18 cellular contexts compared by ENCODE assay signal in genomic region chr19:12676928-12677327, GRCh38. TPM values are rescaled to one million over a fixed set of nuclear protein-coding genes. Genes with fewer than 3 reads are reported as not detected.
A peak's percentile ranks its signal among the peaks of the same experiment; 100 is the strongest.
DNase-seq lines count a peak whose midpoint lies in the region; ATAC-seq, FAIRE-seq and TF ChIP-seq lines count a peak whose summit lies in the region.
"Had no signal": no experiment of that assay in that cellular context is flagged by ENCODE, and none has a peak within 500 bp of the region (broad histone marks: within the 10 kb centered on the region; RNA-seq: fewer than 3 reads in every experiment).

No MANE protein-coding gene starts in this region.

- peaks cover 4% of the 10 kb centered on the region; the same call in 1 of the 2 replicates for H3K4me1 ChIP-seq in GM12878 (ENCODE audit: control insufficient read depth, insufficient read depth, low read length)

- CTCF ChIA-PET in GM12878 (lab: Yijun Ruan, JAX) = interaction anchor here (0.6 to 2.8 kb wide), 16 partner anchors 9 to 171 kb away, joined by 3 to 13 read pairs (median 5); partner anchors contain the start of genes MAN2B1, TNPO2, TRIR and WDR83

- no peaks in the 10 kb centered on the region for H3K9me3 Mint-ChIP-seq in stimulated activated naive CD8-positive, alpha-beta T cell treated with anti-CD3 and anti-CD28 coated beads, Interleukin-15, Interleukin-2, amounts not matched to agents 100 ng/mL and 50 ng/mL, for 24 hours
- H3K9me3 Mint-ChIP-seq in stimulated activated naive CD8-positive, alpha-beta T cell treated with anti-CD3 and anti-CD28 coated beads, Interleukin-15, amount 100 ng/mL, for 72 hours = no peaks in the 10 kb centered on the region
- no peaks in the 10 kb centered on the region for H3K9me3 Mint-ChIP-seq in neural crest cell
- H3K9me3 Mint-ChIP-seq: activated naive CD8-positive, alpha-beta T cell treated with anti-CD3 and anti-CD28 coated beads, Interleukin-2, amount 10 ng/mL, durations not matched to agents 7 days and 5 days had no signal

- no peak for TF ChIP-seq RAD21 in GM12878 (IDR thresholded peaks at IDR 0.05; ENCODE audit: insufficient read depth, low read depth, low read length)

- POLR2A ChIA-PET in GM12878 (lab: Charles Lee) = interaction anchor here (0.6 kb wide), 1 partner anchor 141 kb away, joined by 5 read pairs; no protein-coding TSS in a partner anchor

- peaks cover 9% of the 10 kb centered on the region for H3K79me2 ChIP-seq in GM12878 (ENCODE audit: control insufficient read depth, insufficient read depth, low read length)

- H3K4me3 ChIP-seq in GM12878 = no peak overlapping the region
- H3K4me3 ChIP-seq: heart right ventricle, MG63, sigmoid colon had no signal

- no peak for ATAC-seq in stimulated activated naive CD8-positive, alpha-beta T cell treated with anti-CD3 and anti-CD28 coated beads, Interleukin-15, amount 100 ng/mL, for 72 hours
- ATAC-seq in GM12878 (no peak), GM18520 (IDR thresholded peaks at IDR 0.05; ENCODE audit: unreplicated experiment) (no peak)

- SMC1A ChIA-PET in GM12878 (lab: Charles Lee; ENCODE audit: uncharacterized antibody, unreplicated experiment) = interaction anchor here (0.9 to 1.5 kb wide), 2 partner anchors 12 to 16 kb away, joined by 3 read pairs; no protein-coding TSS in a partner anchor

- no peaks in the 10 kb centered on the region for H3K9me3 ChIP-seq in GM12878 (replicated peaks; ENCODE audit: control insufficient read depth, insufficient read depth, low read length)
- H3K9me3 ChIP-seq: heart right ventricle, MG63, sigmoid colon had no signal

- no peak for TF ChIP-seq CTCF in GM12878 (IDR thresholded peaks at IDR 0.05 in 2 of 3, conservative IDR thresholded peaks at IDR 0.05 in 1 of 3; ENCODE audit: control insufficient read depth in 2 of 3, extremely low read depth in 1 of 3, insufficient read depth in 1 of 3, low read depth in 3 of 3, low read length in 3 of 3)
- TF ChIP-seq CTCF in neural crest cell (conservative IDR thresholded peaks at IDR 0.05) = no peak

- no peak overlapping the region for H2AFZ ChIP-seq in GM12878 (ENCODE audit: control insufficient read depth, low read depth, low read length)

- no peaks in the 10 kb centered on the region for H3K27me3 Mint-ChIP-seq in stimulated activated naive CD8-positive, alpha-beta T cell treated with anti-CD3 and anti-CD28 coated beads, Interleukin-15, Interleukin-2, amounts not matched to agents 100 ng/mL and 50 ng/mL, for 24 hours
- no peaks in the 10 kb centered on the region for H3K27me3 Mint-ChIP-seq in stimulated activated naive CD8-positive, alpha-beta T cell treated with anti-CD3 and anti-CD28 coated beads, Interleukin-15, amount 100 ng/mL, for 72 hours
- peaks cover 9% of the 10 kb centered on the region for H3K27me3 Mint-ChIP-seq in neural crest cell (ENCODE audit: low read depth)
- H3K27me3 Mint-ChIP-seq: activated naive CD8-positive, alpha-beta T cell treated with anti-CD3 and anti-CD28 coated beads, Interleukin-2, amount 10 ng/mL, durations not matched to agents 7 days and 5 days had no signal

- H3K27me3 ChIP-seq in GM12878 (replicated peaks in 1 of 2; ENCODE audit: control insufficient read depth in 2 of 2, insufficient read depth in 2 of 2, low read length in 1 of 2) = no peaks in the 10 kb centered on the region
- H3K27me3 ChIP-seq: heart right ventricle, MG63, sigmoid colon had no signal

- H3K36me3 ChIP-seq in GM12878 (ENCODE audit: control insufficient read depth in 2 of 2, insufficient read depth in 2 of 2, low read length in 1 of 2) = peaks cover 31 to 35% of the 10 kb centered on the region in 2 experiments

- H3K4me2 ChIP-seq in GM12878 (ENCODE audit: control insufficient read depth, insufficient read depth) = no peak overlapping the region

- peak overlapping the region; percentile 48 for H3K27ac Mint-ChIP-seq in stimulated activated naive CD8-positive, alpha-beta T cell treated with anti-CD3 and anti-CD28 coated beads, Interleukin-15, Interleukin-2, amounts not matched to agents 100 ng/mL and 50 ng/mL, for 24 hours
- H3K27ac Mint-ChIP-seq in stimulated activated naive CD8-positive, alpha-beta T cell treated with anti-CD3 and anti-CD28 coated beads, Interleukin-15, amount 100 ng/mL, for 72 hours = no peak overlapping the region
- no peak overlapping the region for H3K27ac Mint-ChIP-seq in neural crest cell (ENCODE audit: unreplicated experiment)

- no peak for DNase-seq in stimulated activated naive CD8-positive, alpha-beta T cell treated with anti-CD3 and anti-CD28 coated beads, Interleukin-15, amount 100 ng/mL, for 72 hours
- DNase-seq in GM12878 (ENCODE audit: low read depth, low spot score) (no peak), neural crest cell (ENCODE audit: low read depth, low spot score) (no peak), epidermal melanocyte (ENCODE audit: insufficient read length, low spot score) (no peak), substantia nigra (lab: John Stamatoyannopoulos, UW) (no peak), NCI-H1436 (lab: John Stamatoyannopoulos, UW) (no peak)

- TF ChIP-seq POLR2A in GM12878 (IDR thresholded peaks at IDR 0.05; ENCODE audit: low read depth, low read length) = peak; percentile 49; the same call in 1 of the 2 replicates

- H3K4me3 Mint-ChIP-seq in stimulated activated naive CD8-positive, alpha-beta T cell treated with anti-CD3 and anti-CD28 coated beads, Interleukin-15, Interleukin-2, amounts not matched to agents 100 ng/mL and 50 ng/mL, for 24 hours = no peak overlapping the region
- H3K4me3 Mint-ChIP-seq in stimulated activated naive CD8-positive, alpha-beta T cell treated with anti-CD3 and anti-CD28 coated beads, Interleukin-15, amount 100 ng/mL, for 72 hours = no peak overlapping the region
- peak overlapping the region; percentile 79 for H3K4me3 Mint-ChIP-seq in neural crest cell
- H3K4me3 Mint-ChIP-seq: activated naive CD8-positive, alpha-beta T cell treated with anti-CD3 and anti-CD28 coated beads, Interleukin-2, amount 10 ng/mL, durations not matched to agents 7 days and 5 days had no signal

- in situ Hi-C loops in GM12878 (cut with MboI) = no loop called here

- H3K4me1 Mint-ChIP-seq in stimulated activated naive CD8-positive, alpha-beta T cell treated with anti-CD3 and anti-CD28 coated beads, Interleukin-15, Interleukin-2, amounts not matched to agents 100 ng/mL and 50 ng/mL, for 24 hours (ENCODE audit: low read depth) = peaks cover 36% of the 10 kb centered on the region
- peaks cover 54% of the 10 kb centered on the region for H3K4me1 Mint-ChIP-seq in stimulated activated naive CD8-positive, alpha-beta T cell treated with anti-CD3 and anti-CD28 coated beads, Interleukin-15, amount 100 ng/mL, for 72 hours
- H3K4me1 Mint-ChIP-seq in neural crest cell = peaks cover 19% of the 10 kb centered on the region

- RAD21 ChIA-PET in GM12878 (lab: Charles Lee; ENCODE audit: unreplicated experiment) = no interaction called here

- H3K9ac ChIP-seq in GM12878 (ENCODE audit: control insufficient read depth, insufficient read depth, low read length) = no peak overlapping the region

- no TSS peak for BruUV-seq in GM12878 (replicated peaks; lab: Mats Ljungman, UMichigan)

- no peak for TF ChIP-seq EP300 in GM12878 (IDR thresholded peaks at IDR 0.05; ENCODE audit: borderline replicate concordance in 1 of 2, control insufficient read depth in 1 of 2, low read depth in 2 of 2, low read length in 2 of 2)

- intact Hi-C loops in GM12878 (cut with micrococcal nuclease; ENCODE audit: unreplicated experiment) = loop anchor here (1.0 kb wide), 2 partner anchors 113 to 119 kb away; no protein-coding TSS in a partner anchor

- H4K20me1 ChIP-seq in GM12878 (ENCODE audit: control insufficient read depth, insufficient read depth) = no peaks in the 10 kb centered on the region; the same call in 1 of the 2 replicates

- 96% methylated on average over 11 of the region's 12 CpGs for WGBS in GM12878 (ENCODE audit: insufficient coverage, insufficient replicate concordance, low lambda C conversion rate, missing lambda C conversion rate)

- H3K27ac ChIP-seq in GM12878 (ENCODE audit: control insufficient read depth, insufficient read depth) (no peak overlapping the region), substantia nigra (ENCODE audit: low read depth, low read length, poor library complexity, severe bottlenecking) (no peak overlapping the region)
- H3K27ac ChIP-seq: C4-2B, heart right ventricle, sigmoid colon, WERI-Rb-1 had no signal

- FAIRE-seq in GM12878 (lab: Jason Lieb, UNC) = no peak

- peaks cover 43% of the 10 kb centered on the region for H3K36me3 Mint-ChIP-seq in stimulated activated naive CD8-positive, alpha-beta T cell treated with anti-CD3 and anti-CD28 coated beads, Interleukin-15, Interleukin-2, amounts not matched to agents 100 ng/mL and 50 ng/mL, for 24 hours (ENCODE audit: low read depth)
- H3K36me3 Mint-ChIP-seq in neural crest cell (ENCODE audit: low read depth) = peaks cover 19% of the 10 kb centered on the region

RNA-seq across cellular contexts. Expression of gene DHPS, which starts 4.8 kb away (rescaled TPM):
- 133 and 159 TPM in 2 replicates for total RNA-seq in GM12878 (2013; cell fraction: nucleolus; rRNA removed)
- total RNA-seq in GM12878 (2014; rRNA removed) (89.6 and 94.9 TPM in 2 replicates), GM12878 (2014; rRNA removed; fragmentation: Illumina TruSeq; extraction: Trizol) (56.6 and 58.8 TPM in 2 replicates), GM12878 (2021) (87.2 and 90.4 TPM in 2 replicates), neural crest cell (98.8 and 106 TPM in 2 replicates)
- polyA plus RNA-seq in GM12878 (2011; ENCODE audit: low read depth) = 61.2 TPM
- polyA plus RNA-seq in GM12878 (2011; rRNA removed) (74.4 and 104 TPM in 2 replicates), GM12878 (2014; fragmentation: Illumina TruSeq; extraction: Trizol) (57.8 and 64.6 TPM in 2 replicates), GM12878 (2014; fragmentation: Nextera tagmentation; extraction: Ambion mirVana) (10 to 100 TPM; 36.4 to 76.0 TPM), GM12878 (2014; rRNA removed) (95.2 and 102 TPM in 2 replicates), GM12878 (2016; fragmentation: Nextera tagmentation; extraction: Ambion mirVana) (10 to 100 TPM; 81.8 to 84.9 TPM)
- polyA plus RNA-seq in GM12878 (2011; cell fraction: cytosol; rRNA removed) = 116 and 136 TPM in 2 replicates
- polyA plus RNA-seq in GM12878 (2011; cell fraction: nucleus; rRNA removed) = 269 and 288 TPM in 2 replicates
- 105 TPM in 2 replicates for polyA plus RNA-seq in GM12878 (2012)
- 84.7 and 102 TPM in 2 replicates for polyA minus RNA-seq in GM12878 (2011; rRNA and poly(A)+ RNA removed)
- polyA minus RNA-seq in GM12878 (2011; cell fraction: cytosol; rRNA and poly(A)+ RNA removed) = 35.1 and 45.0 TPM in 2 replicates
- polyA minus RNA-seq in GM12878 (2011; cell fraction: nucleus; rRNA and poly(A)+ RNA removed) = 49.7 and 75.8 TPM in 2 replicates

RNA-seq across cellular contexts. Expression of gene WDR83, which starts 10.3 kb away (rescaled TPM):
- 7.7 and 7.8 TPM in 2 replicates for total RNA-seq in GM12878 (2013; cell fraction: nucleolus; rRNA removed)
- total RNA-seq in GM12878 (2014; rRNA removed) (12.2 and 14.0 TPM in 2 replicates), GM12878 (2014; rRNA removed; fragmentation: Illumina TruSeq; extraction: Trizol) (6.7 and 9.1 TPM in 2 replicates), GM12878 (2021) (16.0 TPM in 2 replicates), neural crest cell (19.0 and 19.9 TPM in 2 replicates)
- polyA plus RNA-seq in GM12878 (2011; ENCODE audit: low read depth) = 4.2 TPM
- polyA plus RNA-seq in GM12878 (2011; rRNA removed) (5.4 and 7.6 TPM in 2 replicates), GM12878 (2014; fragmentation: Illumina TruSeq; extraction: Trizol) (2.2 and 4.5 TPM in 2 replicates), GM12878 (2014; fragmentation: Nextera tagmentation; extraction: Ambion mirVana) (1 to 10 TPM in 1 of 2 experiments, under 1 TPM in 1; 0.58 to 2.3 TPM), GM12878 (2014; rRNA removed) (12.6 and 16.5 TPM in 2 replicates), GM12878 (2016; fragmentation: Nextera tagmentation; extraction: Ambion mirVana) (10 to 100 TPM; 15.0 to 17.7 TPM)
- 14.3 and 18.0 TPM in 2 replicates for polyA plus RNA-seq in GM12878 (2011; cell fraction: cytosol; rRNA removed)
- 13.0 and 16.6 TPM in 2 replicates for polyA plus RNA-seq in GM12878 (2011; cell fraction: nucleus; rRNA removed)
- 10.8 and 11.9 TPM in 2 replicates for polyA plus RNA-seq in GM12878 (2012)
- polyA minus RNA-seq in GM12878 (2011; rRNA and poly(A)+ RNA removed) = 6.4 and 14.4 TPM in 2 replicates
- 4.8 TPM in 2 replicates for polyA minus RNA-seq in GM12878 (2011; cell fraction: cytosol; rRNA and poly(A)+ RNA removed)
- polyA minus RNA-seq in GM12878 (2011; cell fraction: nucleus; rRNA and poly(A)+ RNA removed) = 7.0 and 9.9 TPM in 2 replicates

RNA-seq across cellular contexts. Expression of gene MAN2B1, which starts 10.4 kb away (rescaled TPM):
- 162 and 181 TPM in 2 replicates for total RNA-seq in GM12878 (2013; cell fraction: nucleolus; rRNA removed)
- total RNA-seq in GM12878 (2014; rRNA removed) (132 and 149 TPM in 2 replicates), GM12878 (2014; rRNA removed; fragmentation: Illumina TruSeq; extraction: Trizol) (58.4 and 63.5 TPM in 2 replicates), GM12878 (2021) (209 and 224 TPM in 2 replicates), neural crest cell (99.8 and 103 TPM in 2 replicates)
- 89.4 TPM for polyA plus RNA-seq in GM12878 (2011; ENCODE audit: low read depth)
- polyA plus RNA-seq in GM12878 (2011; rRNA removed) (18.2 and 48.7 TPM in 2 replicates), GM12878 (2014; fragmentation: Illumina TruSeq; extraction: Trizol) (29.5 and 60.4 TPM in 2 replicates), GM12878 (2014; fragmentation: Nextera tagmentation; extraction: Ambion mirVana) (10 to 100 TPM in 1 of 2 experiments, 1 to 10 TPM in 1; 7.6 to 33.6 TPM), GM12878 (2014; rRNA removed) (99.2 and 104 TPM in 2 replicates), GM12878 (2016; fragmentation: Nextera tagmentation; extraction: Ambion mirVana) (100 to 1,000 TPM; 118 to 133 TPM)
- 68.0 and 71.7 TPM in 2 replicates for polyA plus RNA-seq in GM12878 (2011; cell fraction: cytosol; rRNA removed)
- 211 and 224 TPM in 2 replicates for polyA plus RNA-seq in GM12878 (2011; cell fraction: nucleus; rRNA removed)
- polyA plus RNA-seq in GM12878 (2012) = 170 and 173 TPM in 2 replicates
- polyA minus RNA-seq in GM12878 (2011; rRNA and poly(A)+ RNA removed) = 42.5 and 75.7 TPM in 2 replicates
- polyA minus RNA-seq in GM12878 (2011; cell fraction: cytosol; rRNA and poly(A)+ RNA removed) = 38.0 and 58.0 TPM in 2 replicates
- polyA minus RNA-seq in GM12878 (2011; cell fraction: nucleus; rRNA and poly(A)+ RNA removed) = 61.4 and 110 TPM in 2 replicates

RNA-seq across cellular contexts. Expression of gene GNG14, which starts 10.9 kb away (rescaled TPM):
- total RNA-seq in GM12878 (2013; cell fraction: nucleolus; rRNA removed) = not detected in 2 replicates
- total RNA-seq in GM12878 (2014; rRNA removed) = not detected in 2 replicates
- not detected in 2 replicates for total RNA-seq in GM12878 (2014; rRNA removed; fragmentation: Illumina TruSeq; extraction: Trizol)
- not detected in 2 replicates for total RNA-seq in GM12878 (2021)
- not detected for polyA plus RNA-seq in GM12878 (2011; ENCODE audit: low read depth)
- polyA plus RNA-seq in GM12878 (2011; rRNA removed) = not detected in 2 replicates
- not detected in 2 replicates for polyA plus RNA-seq in GM12878 (2011; cell fraction: cytosol; rRNA removed)
- not detected in 2 replicates for polyA plus RNA-seq in GM12878 (2011; cell fraction: nucleus; rRNA removed)
- polyA plus RNA-seq in GM12878 (2012) = 0.42 TPM in 1 of 2 replicates, not detected in the other
- polyA plus RNA-seq in GM12878 (2014; fragmentation: Illumina TruSeq; extraction: Trizol) = not detected in 2 replicates
- polyA plus RNA-seq in GM12878 (2014; fragmentation: Nextera tagmentation; extraction: Ambion mirVana) = not detected
- polyA plus RNA-seq in GM12878 (2014; rRNA removed) = not detected in 2 replicates
- not detected for polyA plus RNA-seq in GM12878 (2016; fragmentation: Nextera tagmentation; extraction: Ambion mirVana)
- polyA minus RNA-seq in GM12878 (2011; rRNA and poly(A)+ RNA removed) = not detected in 2 replicates
- not detected in 2 replicates for polyA minus RNA-seq in GM12878 (2011; cell fraction: cytosol; rRNA and poly(A)+ RNA removed)
- not detected in 2 replicates for polyA minus RNA-seq in GM12878 (2011; cell fraction: nucleus; rRNA and poly(A)+ RNA removed)
- not detected in 2 replicates for total RNA-seq in neural crest cell
- total RNA-seq: activated naive CD8-positive, alpha-beta T cell treated with anti-CD3 and anti-CD28 coated beads, Interleukin-2, amount 10 ng/mL, durations not matched to agents 7 days and 5 days; cerebellum; heart right ventricle; left cardiac atrium; myocyte; sigmoid colon; ureter had no signal
- polyA plus RNA-seq: heart right ventricle, sigmoid colon had no signal

RNA-seq across cellular contexts. Expression of gene FBXW9, which starts 19.5 kb away (rescaled TPM):
- total RNA-seq in GM12878 (2013; cell fraction: nucleolus; rRNA removed) = 5.6 and 6.0 TPM in 2 replicates
- total RNA-seq in GM12878 (2014; rRNA removed) (11.8 and 14.8 TPM in 2 replicates), GM12878 (2014; rRNA removed; fragmentation: Illumina TruSeq; extraction: Trizol) (3.7 and 4.0 TPM in 2 replicates), GM12878 (2021) (10.4 and 12.8 TPM in 2 replicates), neural crest cell (15.9 and 16.0 TPM in 2 replicates)
- 1.5 TPM for polyA plus RNA-seq in GM12878 (2011; ENCODE audit: low read depth)
- polyA plus RNA-seq in GM12878 (2011; rRNA removed) (1.8 and 4.3 TPM in 2 replicates), GM12878 (2014; fragmentation: Illumina TruSeq; extraction: Trizol) (0.16 and 1.5 TPM in 2 replicates), GM12878 (2014; fragmentation: Nextera tagmentation; extraction: Ambion mirVana) (1 to 10 TPM in 1 of 2 experiments, under 1 TPM in 1; 0.21 to 1.1 TPM), GM12878 (2014; rRNA removed) (13.7 and 14.4 TPM in 2 replicates), GM12878 (2016; fragmentation: Nextera tagmentation; extraction: Ambion mirVana) (10 to 100 TPM; 13.3 to 13.7 TPM)
- 9.8 and 16.0 TPM in 2 replicates for polyA plus RNA-seq in GM12878 (2011; cell fraction: cytosol; rRNA removed)
- 19.8 and 24.5 TPM in 2 replicates for polyA plus RNA-seq in GM12878 (2011; cell fraction: nucleus; rRNA removed)
- polyA plus RNA-seq in GM12878 (2012) = 4.7 and 4.9 TPM in 2 replicates
- polyA minus RNA-seq in GM12878 (2011; rRNA and poly(A)+ RNA removed) = 3.2 and 7.6 TPM in 2 replicates
- polyA minus RNA-seq in GM12878 (2011; cell fraction: cytosol; rRNA and poly(A)+ RNA removed) = 3.1 and 4.8 TPM in 2 replicates
- polyA minus RNA-seq in GM12878 (2011; cell fraction: nucleus; rRNA and poly(A)+ RNA removed) = 3.4 and 6.9 TPM in 2 replicates
